Comparison of ENCODE assay signal across 31 cellular contexts in genomic region chr3:128858167-128858566, GRCh38.
"Had no signal": no experiment of that assay in that cellular context is flagged by ENCODE, and none has a peak within 500 bp of the region (broad histone marks: within the 10 kb centered on the region; RNA-seq: fewer than 3 reads in every experiment).

No MANE protein-coding gene starts in this region.

- H3K4me1 ChIP-seq: foreskin keratinocyte, lower lobe of right lung, psoas muscle, suprapubic skin, transverse colon, upper lobe of right lung, uterus had no signal

- DNase-seq: dorsolateral prefrontal cortex; effector CD8-positive, alpha-beta T cell; endodermal cell; foreskin keratinocyte; glutamatergic neuron; heart right ventricle; hippocampal formation; left colon; left ventricle myocardium superior; lower lobe of right lung; nephron progenitor cell; nucleus accumbens; ovary; psoas muscle; right cardiac atrium; stimulated activated CD4-positive, alpha-beta T cell treated with anti-CD3 and anti-CD28 coated beads, Interleukin-12 subunit alpha, Interleukin-12 subunit beta, amount 100 ng/mL, for 4 hours; stimulated activated CD4-positive, alpha-beta T cell treated with anti-CD3 and anti-CD28 coated beads, Interleukin-1b, Interleukin-23, amount 100 ng/mL, for 48 hours; stimulated activated CD4-positive, alpha-beta T cell treated with anti-CD3 and anti-CD28 coated beads, Interleukin-4, amount 100 ng/mL, for 1 hour; stimulated activated CD8-positive, alpha-beta memory T cell treated with anti-CD3 and anti-CD28 coated beads, Interleukin-4, amount 100 ng/mL, for 48 hours; stimulated activated naive CD4-positive, alpha-beta T cell; stimulated activated naive CD8-positive, alpha-beta T cell treated with anti-CD3 and anti-CD28 coated beads, Interleukin-15, amount 100 ng/mL, for 72 hours; transverse colon; upper lobe of right lung; uterus had no signal

- H3K27me3 ChIP-seq: dorsolateral prefrontal cortex, foreskin keratinocyte, heart right ventricle, ovary, suprapubic skin, transverse colon, upper lobe of right lung, uterus had no signal

- H3K36me3 ChIP-seq: heart right ventricle, lower lobe of right lung, ovary, suprapubic skin, transverse colon, upper lobe of right lung, uterus had no signal

- ATAC-seq: esophagus mucosa; foreskin keratinocyte; heart right ventricle; left colon; left ventricle myocardium superior; lower lobe of right lung; naive thymus-derived CD8-positive, alpha-beta T cell; right cardiac atrium; stimulated activated naive CD8-positive, alpha-beta T cell treated with anti-CD3 and anti-CD28 coated beads, Interleukin-15, amount 100 ng/mL, for 72 hours; upper lobe of right lung had no signal

- H3K27ac ChIP-seq: dorsolateral prefrontal cortex, epithelial cell of prostate, foreskin keratinocyte, heart right ventricle, lower lobe of right lung, ovary, psoas muscle, skin epidermis, suprapubic skin, transverse colon, upper lobe of right lung, uterus had no signal

- H3K4me3 ChIP-seq: dorsolateral prefrontal cortex, heart right ventricle, lower lobe of right lung, ovary, psoas muscle, skin epidermis, suprapubic skin, transverse colon, upper lobe of right lung, uterus had no signal

- FAIRE-seq: colon, islet of Langerhans had no signal
